Comparison of ENCODE assay signal across 17 cellular contexts in the genomic region with DNA sequence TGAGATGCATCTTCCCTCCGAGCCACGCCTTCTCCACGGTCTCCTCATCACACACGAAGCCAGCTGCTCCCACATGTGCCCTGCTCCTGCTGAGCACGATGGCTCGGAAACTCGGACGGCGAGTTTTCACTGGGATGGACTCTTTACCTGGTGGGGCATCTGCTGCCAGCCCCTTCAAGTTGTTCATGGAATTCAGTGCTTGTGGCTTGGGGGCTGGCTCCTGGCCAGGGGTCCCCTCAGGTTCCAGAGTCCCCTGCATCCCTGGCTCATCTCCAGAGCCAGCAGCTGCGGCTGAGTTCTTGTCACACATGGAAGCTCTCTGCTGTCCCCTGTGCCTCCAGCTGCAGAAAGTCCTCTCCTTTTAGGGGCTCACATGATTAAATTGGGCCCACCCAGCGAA.
DNase-seq lines count a peak whose midpoint lies in the region; ATAC-seq and TF ChIP-seq lines count a peak whose summit lies in the region.
"Had no signal": no experiment of that assay in that cellular context is flagged by ENCODE, and none has a peak within 500 bp of the region (broad histone marks: within the 10 kb centered on the region; RNA-seq: fewer than 3 reads in every experiment).

No MANE protein-coding gene starts in this region.

- H3K4me1 Mint-ChIP-seq in glutamatergic neuron (ENCODE audit: low read depth, unreplicated experiment), result no peaks in the 10 kb centered on the region
- peaks cover 56% of the 10 kb centered on the region for H3K4me1 Mint-ChIP-seq in stimulated activated memory B cell treated with anti-CD40 and anti-IgM and Interleukin-4, amounts not matched to agents 10 μg/mL and 1 μg/mL and 100 μg/mL, for 72 hours

- peaks cover 13% of the 10 kb centered on the region for H3K27me3 Mint-ChIP-seq in glutamatergic neuron (ENCODE audit: unreplicated experiment)
- peaks cover 37% of the 10 kb centered on the region for H3K27me3 Mint-ChIP-seq in stimulated activated memory B cell treated with anti-CD40 and anti-IgM and Interleukin-4, amounts not matched to agents 10 μg/mL and 1 μg/mL and 100 μg/mL, for 72 hours
- H3K27me3 Mint-ChIP-seq: CD4-positive, alpha-beta T cell had no signal

- DNase-seq in NCI-H2171 treated with DMSO at 0.1 percent for 48 hours (lab: John Stamatoyannopoulos, UW), result peak; percentile 24
- no peak for DNase-seq in NCI-H2171 (lab: John Stamatoyannopoulos, UW)
- peak; percentile 33 for DNase-seq in NCI-H1694 treated with DMSO at 0.1 percent for 48 hours (lab: John Stamatoyannopoulos, UW)
- DNase-seq in glutamatergic neuron, result no peak
- no peak for DNase-seq in amygdala (lab: John Stamatoyannopoulos, UW)
- DNase-seq in GDM1 (lab: John Stamatoyannopoulos, UW), result no peak
- DNase-seq: CD4-positive, alpha-beta T cell; HFFc6; MM.1S; NCI-H1930; NCI-H510A; NCI-H774; RPMI8226; SW 1271 had no signal

- no peak for ATAC-seq in stimulated activated memory B cell treated with anti-CD40 and anti-IgM and Interleukin-4, amounts not matched to agents 10 μg/mL and 1 μg/mL and 100 μg/mL, for 72 hours
- no peak for ATAC-seq in GM19452 (IDR thresholded peaks at IDR 0.05; ENCODE audit: unreplicated experiment)

- no peak overlapping the region for H3K4me3 Mint-ChIP-seq in glutamatergic neuron (ENCODE audit: unreplicated experiment)
- no peak overlapping the region for H3K4me3 Mint-ChIP-seq in stimulated activated memory B cell treated with anti-CD40 and anti-IgM and Interleukin-4, amounts not matched to agents 10 μg/mL and 1 μg/mL and 100 μg/mL, for 72 hours
- H3K4me3 Mint-ChIP-seq: B cell; CD4-positive, alpha-beta T cell; HFFc6 had no signal

- peaks cover 9% of the 10 kb centered on the region for H3K36me3 Mint-ChIP-seq in glutamatergic neuron (ENCODE audit: unreplicated experiment)
- H3K36me3 Mint-ChIP-seq in stimulated activated memory B cell treated with anti-CD40 and anti-IgM and Interleukin-4, amounts not matched to agents 10 μg/mL and 1 μg/mL and 100 μg/mL, for 72 hours, result no peaks in the 10 kb centered on the region

- peaks cover 13% of the 10 kb centered on the region for H3K9me3 Mint-ChIP-seq in glutamatergic neuron (ENCODE audit: unreplicated experiment)
- peaks cover 6% of the 10 kb centered on the region for H3K9me3 Mint-ChIP-seq in stimulated activated memory B cell treated with anti-CD40 and anti-IgM and Interleukin-4, amounts not matched to agents 10 μg/mL and 1 μg/mL and 100 μg/mL, for 72 hours
- H3K9me3 Mint-ChIP-seq: CD4-positive, alpha-beta T cell had no signal

- peak overlapping the region; percentile 52 for H3K27ac Mint-ChIP-seq in glutamatergic neuron (ENCODE audit: unreplicated experiment)
- H3K27ac Mint-ChIP-seq in stimulated activated memory B cell treated with anti-CD40 and anti-IgM and Interleukin-4, amounts not matched to agents 10 μg/mL and 1 μg/mL and 100 μg/mL, for 72 hours, result peak overlapping the region; percentile 72
- H3K27ac Mint-ChIP-seq: B cell; CD4-positive, alpha-beta T cell; HFFc6 had no signal

- no peak for TF ChIP-seq CTCF in glutamatergic neuron (IDR thresholded peaks at IDR 0.05; ENCODE audit: partially characterized antibody, unreplicated experiment)

Comparison
In these comparisons a context has a peak if more than half of its experiments do, and no peak if none do; other contexts are left out.
1. DNase-seq: peak in NCI-H2171 treated with DMSO at 0.1 percent for 48 hours (single experiment) and NCI-H1694 treated with DMSO at 0.1 percent for 48 hours (single experiment); none in NCI-H2171 (single experiment), glutamatergic neuron (single experiment), amygdala (0 of 56) and GDM1 (single experiment).